Comparison of ENCODE assay signal across 1 cellular context in the genomic region with DNA sequence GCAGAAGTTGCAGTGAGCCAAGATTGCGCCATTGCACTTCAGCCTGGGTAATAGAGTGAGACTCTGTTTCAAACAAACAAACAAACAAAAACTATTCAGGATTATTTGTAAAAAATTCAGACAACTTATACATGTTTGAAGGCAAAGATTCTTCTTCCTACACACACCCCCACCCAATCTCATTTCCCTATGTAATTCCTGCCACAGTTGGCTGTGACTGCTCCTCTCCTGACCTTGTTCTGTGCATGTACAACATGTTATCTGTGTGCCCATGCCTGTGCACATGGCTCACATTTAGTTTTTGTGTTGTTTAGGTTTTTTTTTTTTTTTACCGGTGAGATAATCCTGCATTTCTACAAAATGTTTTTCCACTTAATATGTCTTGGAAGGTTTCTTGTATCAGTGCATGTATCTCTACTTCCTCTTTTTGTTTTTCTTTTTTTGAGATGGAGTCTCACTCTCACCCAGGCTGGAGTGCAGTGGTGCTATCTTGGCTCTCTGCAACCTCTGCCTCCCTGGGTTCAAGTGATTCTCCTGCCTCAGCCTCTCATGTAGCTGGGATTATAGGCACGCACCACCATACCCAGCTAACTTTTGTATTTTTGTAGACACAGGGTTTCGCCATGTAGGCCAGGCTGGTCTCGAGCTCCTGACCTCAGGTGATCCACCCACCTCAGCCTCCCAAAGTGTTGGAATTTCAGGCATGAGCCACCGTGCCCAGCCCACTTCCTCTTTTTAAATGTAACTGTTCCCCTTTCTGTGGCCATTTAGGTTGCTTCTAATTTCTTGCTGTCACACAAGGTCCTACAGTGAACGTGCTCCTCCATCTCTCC.
TF ChIP-seq lines count a peak whose summit lies in the region.

No MANE protein-coding gene starts in this region.

TF ChIP-seq in IMR-90, 13 proteins besides CTCF, POLR2A, EP300 and RAD21:
- TF ChIP-seq RFX5 (IDR thresholded peaks at IDR 0.05; ENCODE audit: low read depth, low read length) (no peak), FOS (IDR thresholded peaks at IDR 0.05; ENCODE audit: low read depth, low read length) (no peak), SMC3 (IDR thresholded peaks at IDR 0.05; ENCODE audit: low read depth, low read length) (no peak), RCOR1 (IDR thresholded peaks at IDR 0.05; ENCODE audit: insufficient replicate concordance, low read length) (no peak), MAFK (IDR thresholded peaks at IDR 0.05; ENCODE audit: low read depth, low read length) (no peak), NFE2L2 (IDR thresholded peaks at IDR 0.05; ENCODE audit: low read depth, low read length) (no peak), CHD1 (IDR thresholded peaks at IDR 0.05; ENCODE audit: low read depth, low read length) (no peak), CEBPB (IDR thresholded peaks at IDR 0.05; ENCODE audit: low read depth, low read length) (no peak), MAZ (IDR thresholded peaks at IDR 0.05; ENCODE audit: borderline replicate concordance, low read depth, low read length) (no peak), BHLHE40 (IDR thresholded peaks at IDR 0.05; ENCODE audit: low read depth, low read length) (no peak)
- TF ChIP-seq, protein P1, sequence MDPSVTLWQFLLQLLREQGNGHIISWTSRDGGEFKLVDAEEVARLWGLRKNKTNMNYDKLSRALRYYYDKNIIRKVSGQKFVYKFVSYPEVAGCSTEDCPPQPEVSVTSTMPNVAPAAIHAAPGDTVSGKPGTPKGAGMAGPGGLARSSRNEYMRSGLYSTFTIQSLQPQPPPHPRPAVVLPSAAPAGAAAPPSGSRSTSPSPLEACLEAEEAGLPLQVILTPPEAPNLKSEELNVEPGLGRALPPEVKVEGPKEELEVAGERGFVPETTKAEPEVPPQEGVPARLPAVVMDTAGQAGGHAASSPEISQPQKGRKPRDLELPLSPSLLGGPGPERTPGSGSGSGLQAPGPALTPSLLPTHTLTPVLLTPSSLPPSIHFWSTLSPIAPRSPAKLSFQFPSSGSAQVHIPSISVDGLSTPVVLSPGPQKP (IDR thresholded peaks at IDR 0.05; ENCODE audit: borderline replicate concordance, low read depth, low read length) = no peak
- TF ChIP-seq, protein P2, sequence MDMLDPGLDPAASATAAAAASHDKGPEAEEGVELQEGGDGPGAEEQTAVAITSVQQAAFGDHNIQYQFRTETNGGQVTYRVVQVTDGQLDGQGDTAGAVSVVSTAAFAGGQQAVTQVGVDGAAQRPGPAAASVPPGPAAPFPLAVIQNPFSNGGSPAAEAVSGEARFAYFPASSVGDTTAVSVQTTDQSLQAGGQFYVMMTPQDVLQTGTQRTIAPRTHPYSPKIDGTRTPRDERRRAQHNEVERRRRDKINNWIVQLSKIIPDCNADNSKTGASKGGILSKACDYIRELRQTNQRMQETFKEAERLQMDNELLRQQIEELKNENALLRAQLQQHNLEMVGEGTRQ (IDR thresholded peaks at IDR 0.05; ENCODE audit: low read depth, low read length) = no peak
